In genomic region chr20:34302723-34303528, GRCh38 we compare ENCODE assay signal across 8 cellular contexts. TPM values are rescaled to one million over a fixed set of nuclear protein-coding genes. Genes with fewer than 3 reads are reported as not detected.
DNase-seq lines count a peak whose midpoint lies in the region; ATAC-seq, FAIRE-seq and TF ChIP-seq lines count a peak whose summit lies in the region.

AHCY (minus strand) TSS chr20:34303355; CDS start chr20:34303270, 85 bp downstream.

- peak; percentile 30 for TF ChIP-seq CTCF in progenitor cell of endocrine pancreas (IDR thresholded peaks at IDR 0.05; ENCODE audit: unreplicated experiment)

- no peaks in the 10 kb centered on the region for H3K27me3 Mint-ChIP-seq in progenitor cell of endocrine pancreas

- TF ChIP-seq POLR2A in GM12892 (IDR thresholded peaks at IDR 0.05; ENCODE audit: low read depth, low read length): peak; percentile 75

- ATAC-seq in HG02852 (IDR thresholded peaks at IDR 0.05; ENCODE audit: unreplicated experiment) (peak; percentile 94), left cardiac atrium (peak; percentile 96 to 99)

- H3K4me1 Mint-ChIP-seq in progenitor cell of endocrine pancreas (ENCODE audit: low read depth): peaks cover 7% of the 10 kb centered on the region

- intact Hi-C loops in left cardiac atrium (cut with DNase I): no loop called here

- H3K9me3 Mint-ChIP-seq in progenitor cell of endocrine pancreas (ENCODE audit: low read depth): no peaks in the 10 kb centered on the region

- FAIRE-seq in GM12892 (lab: Jason Lieb, UNC): peak; percentile 97

- H3K4me3 Mint-ChIP-seq in progenitor cell of endocrine pancreas (ENCODE audit: low read depth): no peak within 1 kb of the TSS

- no peaks in the 10 kb centered on the region for H3K36me3 Mint-ChIP-seq in progenitor cell of endocrine pancreas (ENCODE audit: insufficient read depth)

- DNase-seq in GM12892 (ENCODE audit: insufficient read length): peak; percentile 95
- DNase-seq in NCI-H146 (lab: John Stamatoyannopoulos, UW): peak; percentile 98
- DNase-seq in T-helper 1 cell: peak; percentile 84 to 93 (median 90)
- DNase-seq in amniotic epithelial cell (ENCODE audit: low read depth): peak; percentile 96
- peak; percentile 99 for DNase-seq in left cardiac atrium
- peak; percentile 96 for DNase-seq in progenitor cell of endocrine pancreas (ENCODE audit: low spot score, unreplicated experiment)
- peak; percentile 96 for DNase-seq in ureter (ENCODE audit: low spot score)

- peak within 1 kb of the TSS; percentile 98 for H3K27ac Mint-ChIP-seq in progenitor cell of endocrine pancreas

RNA-seq across cellular contexts. Expression of gene AHCY, which starts in this region (rescaled TPM):
- 117 TPM for polyA plus RNA-seq in GM12892 (2012; ENCODE audit: missing spikeins)
- total RNA-seq in left cardiac atrium (10 to 100 TPM; 49.2 to 50.5 TPM), progenitor cell of endocrine pancreas (328 and 329 TPM in 2 replicates), ureter (103 TPM)

Comparison
In these comparisons a context has a peak if more than half of its experiments do, and no peak if none do; other contexts are left out.
1. Peak in every context shown above with its lines: DNase-seq and ATAC-seq.